ENCODE assay signal across 1 cellular context in the genomic region with DNA sequence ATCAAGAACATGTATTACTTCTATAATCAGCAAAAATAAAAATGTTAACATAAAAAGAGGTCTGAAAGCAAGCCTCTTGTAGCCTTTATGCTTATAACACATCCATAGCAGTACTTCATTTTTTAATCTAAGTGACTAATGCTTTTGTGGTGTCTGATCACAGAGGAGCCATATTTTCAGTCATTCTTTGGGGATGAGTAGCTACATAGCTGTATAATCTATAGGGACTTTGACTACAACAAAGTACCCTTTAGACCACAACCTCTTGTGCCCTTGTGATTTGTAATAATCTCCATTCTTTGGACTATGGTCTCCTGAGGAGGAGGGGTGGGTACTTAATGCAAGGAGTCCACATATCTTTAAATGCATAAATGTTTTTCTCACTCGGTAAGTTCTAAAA.
TF ChIP-seq lines count a peak whose summit lies in the region.

No MANE protein-coding gene starts in this region.

TF ChIP-seq in SK-N-SH, 30 proteins besides CTCF, POLR2A, EP300 and RAD21 (continued from another document):
- TF ChIP-seq, protein P1, sequence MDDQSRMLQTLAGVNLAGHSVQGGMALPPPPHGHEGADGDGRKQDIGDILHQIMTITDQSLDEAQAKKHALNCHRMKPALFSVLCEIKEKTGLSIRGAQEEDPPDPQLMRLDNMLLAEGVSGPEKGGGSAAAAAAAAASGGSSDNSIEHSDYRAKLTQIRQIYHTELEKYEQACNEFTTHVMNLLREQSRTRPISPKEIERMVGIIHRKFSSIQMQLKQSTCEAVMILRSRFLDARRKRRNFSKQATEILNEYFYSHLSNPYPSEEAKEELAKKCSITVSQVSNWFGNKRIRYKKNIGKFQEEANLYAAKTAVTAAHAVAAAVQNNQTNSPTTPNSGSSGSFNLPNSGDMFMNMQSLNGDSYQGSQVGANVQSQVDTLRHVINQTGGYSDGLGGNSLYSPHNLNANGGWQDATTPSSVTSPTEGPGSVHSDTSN (IDR thresholded peaks at IDR 0.05) = 0 out of 2 replicates have a peak, but pooled peaks have one; percentile 10
- peak; percentile 45; the same call in 1 of the 2 replicates for TF ChIP-seq FOSL2 (IDR thresholded peaks at IDR 0.05; ENCODE audit: borderline replicate concordance, low read depth)
